Comparison of ENCODE assay signal across 12 cellular contexts in genomic region chr11:134950692-134951304, GRCh38.
DNase-seq lines count a peak whose midpoint lies in the region; ATAC-seq, FAIRE-seq and TF ChIP-seq lines count a peak whose summit lies in the region.
"Had no signal": no experiment of that assay in that cellular context is flagged by ENCODE, and none has a peak within 500 bp of the region (broad histone marks: within the 10 kb centered on the region; RNA-seq: fewer than 3 reads in every experiment).

No MANE protein-coding gene starts in this region.

- H3K36me3 ChIP-seq in tibial artery (no peaks in the 10 kb centered on the region), mucosa of descending colon (ENCODE audit: low read depth) (no peaks in the 10 kb centered on the region)
- H3K36me3 ChIP-seq: sigmoid colon had no signal

- no peak for ATAC-seq in mucosa of descending colon
- ATAC-seq: CD8-positive, alpha-beta T cell; naive thymus-derived CD8-positive, alpha-beta T cell had no signal

- H3K4me3 ChIP-seq in astrocyte of the spinal cord (ENCODE audit: low read depth, low read length) = no peak overlapping the region
- H3K4me3 ChIP-seq in tibial artery = no peak overlapping the region
- no peak overlapping the region for H3K4me3 ChIP-seq in mucosa of descending colon
- H3K4me3 ChIP-seq: sigmoid colon had no signal

- H3K9me3 ChIP-seq in tibial artery = no peaks in the 10 kb centered on the region
- H3K9me3 ChIP-seq in mucosa of descending colon = no peaks in the 10 kb centered on the region
- H3K9me3 ChIP-seq: sigmoid colon had no signal

- TF ChIP-seq CTCF in astrocyte of the spinal cord (IDR thresholded peaks at IDR 0.05; ENCODE audit: low read depth, low read length) = no peak
- TF ChIP-seq CTCF in tibial artery (IDR thresholded peaks at IDR 0.05) = no peak
- no peak for TF ChIP-seq CTCF in mucosa of descending colon (IDR thresholded peaks at IDR 0.05)
- no peak for TF ChIP-seq CTCF in GM10248 (IDR thresholded peaks at IDR 0.05; ENCODE audit: control extremely low read depth, extremely low read depth, low read depth, missing control alignments)

- DNase-seq in HTR-8/SVneo (ENCODE audit: insufficient read length, low spot score) = peak; percentile 6
- peak; percentile 62 for DNase-seq in astrocyte of the spinal cord (ENCODE audit: low read depth, low spot score)
- peak; percentile 81 for DNase-seq in islet precursor cell
- DNase-seq in tibial artery = no peak
- no peak for DNase-seq in mucosa of descending colon
- no peak for DNase-seq in cerebellum (ENCODE audit: low spot score)
- no peak for DNase-seq in GM10248 (ENCODE audit: extremely low spot score)
- DNase-seq: activated naive CD8-positive, alpha-beta T cell treated with anti-CD3 and anti-CD28 coated beads, Interleukin-2, amount 10 ng/mL, durations not matched to agents 7 days and 5 days; CD8-positive, alpha-beta T cell; naive thymus-derived CD8-positive, alpha-beta T cell; NCI-H69; sigmoid colon had no signal

- in situ Hi-C loops in astrocyte of the spinal cord (cut with HindIII; ENCODE audit: low sequenced_read_pairs) = no loop called here

- FAIRE-seq in HTR-8/SVneo (lab: Jason Lieb, UNC) = no peak

- intact Hi-C loops in tibial artery (cut with DNase I; ENCODE audit: low total_unique reads) (no loop called here), mucosa of descending colon (cut with DNase I, micrococcal nuclease) (no loop called here)

- H3K27ac ChIP-seq in tibial artery = peak overlapping the region; percentile 53 to 76
- H3K27ac ChIP-seq: sigmoid colon had no signal

- POLR2A ChIA-PET in GM10248 (lab: Yijun Ruan, JAX) = no interaction called here

- peaks cover 0 to 52% (median 39%) of the 10 kb centered on the region in 4 donors for H3K4me1 ChIP-seq in tibial artery
- no peaks in the 10 kb centered on the region for H3K4me1 ChIP-seq in mucosa of descending colon (ENCODE audit: low read depth)

- H3K27me3 ChIP-seq in tibial artery = no peaks in the 10 kb centered on the region

- CTCF ChIA-PET in GM10248 (lab: Yijun Ruan, JAX) = no interaction called here

Comparison
In these comparisons a context has a peak if more than half of its experiments do, and no peak if none do; other contexts are left out.
1. DNase-seq: peak in HTR-8/SVneo (single experiment), astrocyte of the spinal cord (single experiment) and islet precursor cell (single experiment); none in tibial artery (0 of 2), mucosa of descending colon (0 of 3), cerebellum (single experiment) and GM10248 (single experiment).